8 cellular contexts compared by ENCODE assay signal in the genomic region with DNA sequence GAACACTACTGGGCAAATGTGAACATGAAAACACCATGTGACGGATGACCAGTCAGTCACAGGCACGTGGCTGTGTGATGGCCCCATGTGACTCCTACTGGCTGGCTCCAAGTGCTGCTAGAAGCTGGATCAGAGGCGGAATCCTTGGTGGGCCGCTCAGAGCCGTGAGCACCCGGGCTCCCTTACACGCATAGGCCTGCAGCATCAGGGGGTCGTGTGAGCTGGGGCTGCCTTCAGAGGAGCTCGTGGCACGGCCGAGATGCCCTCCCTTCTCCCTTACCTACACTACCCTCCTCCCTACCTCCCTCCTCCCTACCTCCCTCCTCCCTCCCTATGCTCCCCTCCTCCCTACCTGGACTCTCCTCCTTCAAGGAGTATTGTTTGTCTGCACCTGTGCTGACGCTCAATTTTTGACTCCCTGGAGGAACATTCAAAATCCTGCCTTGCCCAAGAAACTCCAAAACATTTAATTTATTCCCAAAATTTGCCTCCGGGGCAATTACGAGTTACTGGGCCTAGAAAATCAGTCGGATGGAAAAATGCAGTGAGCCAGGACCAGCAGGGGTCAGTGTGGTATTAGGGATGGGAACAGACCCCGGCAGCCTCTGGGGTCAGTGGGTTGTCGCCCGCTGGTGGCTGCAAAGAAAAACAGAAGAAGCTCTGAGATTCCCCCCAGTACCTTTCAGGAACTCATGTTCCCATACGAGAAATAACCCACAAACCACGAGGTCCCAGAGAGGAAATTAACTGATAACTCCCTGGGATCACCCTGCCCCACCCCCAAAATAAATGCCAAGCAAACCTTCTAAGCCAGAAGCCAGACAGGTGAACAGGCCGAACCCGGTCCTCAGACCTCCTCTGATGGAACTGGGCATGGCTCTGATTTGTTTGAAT.
DNase-seq lines count a peak whose midpoint lies in the region; ATAC-seq and TF ChIP-seq lines count a peak whose summit lies in the region.

No MANE protein-coding gene starts in this region.

- no peaks in the 10 kb centered on the region for H3K9me3 Mint-ChIP-seq in activated naive CD8-positive, alpha-beta T cell treated with anti-CD3 and anti-CD28 coated beads, Interleukin-2, amount 10 ng/mL, durations not matched to agents 7 days and 5 days

- TF ChIP-seq CTCF in GM10266 (IDR thresholded peaks at IDR 0.05; ENCODE audit: control insufficient read depth, insufficient read depth, low read depth, missing control alignments): peak; percentile 83
- peak; percentile 91 for TF ChIP-seq CTCF in NB4 (IDR thresholded peaks at IDR 0.05; ENCODE audit: low read depth, low read length)

- H3K27me3 Mint-ChIP-seq in activated naive CD8-positive, alpha-beta T cell treated with anti-CD3 and anti-CD28 coated beads, Interleukin-2, amount 10 ng/mL, durations not matched to agents 7 days and 5 days: no peaks in the 10 kb centered on the region

- ATAC-seq in SK-N-SH treated with all-trans-retinoic acid at 6 μM for 48 hours: peak; percentile 76
- peak; percentile 54 for ATAC-seq in activated naive CD8-positive, alpha-beta T cell treated with anti-CD3 and anti-CD28 coated beads, Interleukin-2, amount 10 ng/mL, durations not matched to agents 7 days and 5 days (ENCODE audit: low read depth)
- peak; percentile 63 to 65 for ATAC-seq in left cardiac atrium
- ATAC-seq in sciatic nerve: peak; percentile 69
- ATAC-seq in GM21529 (IDR thresholded peaks at IDR 0.05; ENCODE audit: unreplicated experiment): no peak
- ATAC-seq in HG02763 (IDR thresholded peaks at IDR 0.05; ENCODE audit: unreplicated experiment): no peak

- intact Hi-C loops in left cardiac atrium (cut with DNase I) (loop anchor here (1.0 to 10.0 kb wide), 3 partner anchors 174 to 324 kb away; no protein-coding TSS in a partner anchor), sciatic nerve (cut with DNase I) (loop anchor here (5.0 kb wide), 1 partner anchor 177 kb away; no protein-coding TSS in a partner anchor)

- no peak overlapping the region for H3K27ac Mint-ChIP-seq in activated naive CD8-positive, alpha-beta T cell treated with anti-CD3 and anti-CD28 coated beads, Interleukin-2, amount 10 ng/mL, durations not matched to agents 7 days and 5 days

- DNase-seq in GM10266 (ENCODE audit: extremely low spot score) (peak; percentile 72), NB4 (ENCODE audit: low read depth) (peak; percentile 78), left cardiac atrium (peak; percentile 77), sciatic nerve (ENCODE audit: low spot score) (peak; percentile 92)
- peak; percentile 55 for DNase-seq in activated naive CD8-positive, alpha-beta T cell treated with anti-CD3 and anti-CD28 coated beads, Interleukin-2, amount 10 ng/mL, durations not matched to agents 7 days and 5 days

- TF ChIP-seq POLR2A in NB4 (IDR thresholded peaks at IDR 0.05; ENCODE audit: extremely low read depth, insufficient read length): no peak

- H3K4me1 Mint-ChIP-seq in activated naive CD8-positive, alpha-beta T cell treated with anti-CD3 and anti-CD28 coated beads, Interleukin-2, amount 10 ng/mL, durations not matched to agents 7 days and 5 days: no peaks in the 10 kb centered on the region

- H3K4me3 ChIP-seq in NB4 (ENCODE audit: low read depth, low read length): no peak overlapping the region

- H3K4me3 Mint-ChIP-seq in activated naive CD8-positive, alpha-beta T cell treated with anti-CD3 and anti-CD28 coated beads, Interleukin-2, amount 10 ng/mL, durations not matched to agents 7 days and 5 days: no peak overlapping the region

- no peaks in the 10 kb centered on the region for H3K36me3 Mint-ChIP-seq in activated naive CD8-positive, alpha-beta T cell treated with anti-CD3 and anti-CD28 coated beads, Interleukin-2, amount 10 ng/mL, durations not matched to agents 7 days and 5 days

- POLR2A ChIA-PET in activated naive CD8-positive, alpha-beta T cell treated with anti-CD3 and anti-CD28 coated beads, Interleukin-2, amount 10 ng/mL, durations not matched to agents 7 days and 5 days (lab: Charles Lee): no interaction called here

TF ChIP-seq in SK-N-SH treated with all-trans-retinoic acid at 6 μM for 48 hours, 23 proteins besides CTCF, POLR2A, EP300 and RAD21:
- TF ChIP-seq CSRNP3 (CRISPR knock-in tag; IDR thresholded peaks at IDR 0.05) (no peak), ZFP3 (CRISPR knock-in tag; IDR thresholded peaks at IDR 0.05) (0 out of 2 replicates have a peak, but pooled peaks have one; percentile 30)

Comparison
In these comparisons a context has a peak if more than half of its experiments do, and no peak if none do; other contexts are left out.
1. ATAC-seq: peak in SK-N-SH treated with all-trans-retinoic acid at 6 μM for 48 hours (single experiment), activated naive CD8-positive, alpha-beta T cell treated with anti-CD3 and anti-CD28 coated beads, Interleukin-2, amount 10 ng/mL, durations not matched to agents 7 days and 5 days (single experiment), left cardiac atrium (2 of 2) and sciatic nerve (single experiment); none in GM21529 (single experiment) and HG02763 (single experiment).
2. Peak in every context shown above with its lines, with median percentiles within 50 percentile points of each other: DNase-seq.